In genomic region chr1:239708622-239709021, GRCh38 we compare ENCODE assay signal across 24 cellular contexts.
DNase-seq lines count a peak whose midpoint lies in the region; ATAC-seq lines count a peak whose summit lies in the region.
"Had no signal": no experiment of that assay in that cellular context is flagged by ENCODE, and none has a peak within 500 bp of the region (broad histone marks: within the 10 kb centered on the region; RNA-seq: fewer than 3 reads in every experiment).

No MANE protein-coding gene starts in this region.

- ATAC-seq in stimulated activated effector memory CD8-positive, alpha-beta T cell treated with anti-CD3 and anti-CD28 coated beads, Interleukin-12 subunit alpha, Interleukin-12 subunit beta, amount 100 ng/mL, for 72 hours, result peak; percentile 69

- DNase-seq in activated CD4-positive, alpha-beta T cell treated with anti-CD3 and anti-CD28 coated beads, Interleukin-2, amount 10 ng/mL, durations not matched to agents 24 days and 14 days, result no peak
- no peak for DNase-seq in activated CD4-positive, alpha-beta T cell treated with anti-CD3 and anti-CD28 coated beads, Interleukin-2, amount 50 U/mL, for 1 hour
- DNase-seq in activated naive CD8-positive, alpha-beta T cell treated with anti-CD3 and anti-CD28 coated beads for 36 hours, result no peak
- no peak for DNase-seq in activated CD4-positive, alpha-beta memory T cell treated with anti-CD3 and anti-CD28 coated beads for 36 hours
- no peak for DNase-seq in stimulated activated effector memory CD8-positive, alpha-beta T cell treated with anti-CD3 and anti-CD28 coated beads, Interleukin-12 subunit alpha, Interleukin-12 subunit beta, amount 100 ng/mL, for 72 hours (ENCODE audit: low spot score in 2 of 2)
- DNase-seq in islet precursor cell (no peak), NCI-H2227 treated with DMSO at 0.1 percent for 48 hours (lab: John Stamatoyannopoulos, UW) (no peak)
- DNase-seq: 8988T, ACHN, BE2C, COR-L47, GM23248, H7, Karpas-422, MV-4-11, NCI-H1105 treated with DMSO at 0.1 percent for 48 hours, NCI-H146, NCI-H1930, NCI-H2107, NCI-H446, NCI-H524 treated with DMSO at 0.1 percent for 48 hours, NCI-H774, SIG-M5 had no signal

- intact Hi-C loops in activated CD4-positive, alpha-beta T cell treated with anti-CD3 and anti-CD28 coated beads, Interleukin-2, amount 10 ng/mL, durations not matched to agents 24 days and 14 days (cut with micrococcal nuclease), result loop anchor here (1.0 to 2.0 kb wide), 2 partner anchors 9 to 14 kb away; no protein-coding TSS in a partner anchor
- intact Hi-C loops in activated CD4-positive, alpha-beta memory T cell treated with anti-CD3 and anti-CD28 coated beads for 36 hours (cut with micrococcal nuclease), result loop anchor here (1.0 kb wide), 1 partner anchor 10 kb away; no protein-coding TSS in a partner anchor

- H3K4me1 Mint-ChIP-seq in activated CD4-positive, alpha-beta T cell treated with anti-CD3 and anti-CD28 coated beads, Interleukin-2, amount 10 ng/mL, durations not matched to agents 24 days and 14 days, result peaks cover 19% of the 10 kb centered on the region
- H3K4me1 Mint-ChIP-seq in activated naive CD8-positive, alpha-beta T cell (ENCODE audit: low read depth), result peaks cover 43% of the 10 kb centered on the region
- peaks cover 19% of the 10 kb centered on the region for H3K4me1 Mint-ChIP-seq in activated naive CD8-positive, alpha-beta T cell treated with anti-CD3 and anti-CD28 coated beads for 36 hours
- peaks cover 25% of the 10 kb centered on the region for H3K4me1 Mint-ChIP-seq in activated CD4-positive, alpha-beta memory T cell treated with anti-CD3 and anti-CD28 coated beads for 36 hours (ENCODE audit: low read depth)
- H3K4me1 Mint-ChIP-seq in stimulated activated effector memory CD8-positive, alpha-beta T cell treated with anti-CD3 and anti-CD28 coated beads, Interleukin-12 subunit alpha, Interleukin-12 subunit beta, amount 100 ng/mL, for 72 hours, result peaks cover 25% of the 10 kb centered on the region

- peaks cover 55% of the 10 kb centered on the region for H3K36me3 Mint-ChIP-seq in activated CD4-positive, alpha-beta T cell treated with anti-CD3 and anti-CD28 coated beads, Interleukin-2, amount 10 ng/mL, durations not matched to agents 24 days and 14 days (ENCODE audit: low read depth)
- H3K36me3 Mint-ChIP-seq in activated naive CD8-positive, alpha-beta T cell, result peaks cover 46% of the 10 kb centered on the region
- peaks cover 60% of the 10 kb centered on the region for H3K36me3 Mint-ChIP-seq in activated naive CD8-positive, alpha-beta T cell treated with anti-CD3 and anti-CD28 coated beads for 36 hours
- peaks cover 34% of the 10 kb centered on the region for H3K36me3 Mint-ChIP-seq in activated CD4-positive, alpha-beta memory T cell treated with anti-CD3 and anti-CD28 coated beads for 36 hours
- peaks cover 56% of the 10 kb centered on the region for H3K36me3 Mint-ChIP-seq in stimulated activated effector memory CD8-positive, alpha-beta T cell treated with anti-CD3 and anti-CD28 coated beads, Interleukin-12 subunit alpha, Interleukin-12 subunit beta, amount 100 ng/mL, for 72 hours

- peak overlapping the region; percentile 14 for H3K4me3 Mint-ChIP-seq in activated CD4-positive, alpha-beta T cell treated with anti-CD3 and anti-CD28 coated beads, Interleukin-2, amount 10 ng/mL, durations not matched to agents 24 days and 14 days
- no peak overlapping the region for H3K4me3 Mint-ChIP-seq in activated naive CD8-positive, alpha-beta T cell
- H3K4me3 Mint-ChIP-seq in activated naive CD8-positive, alpha-beta T cell treated with anti-CD3 and anti-CD28 coated beads for 36 hours, result no peak overlapping the region
- no peak overlapping the region for H3K4me3 Mint-ChIP-seq in activated CD4-positive, alpha-beta memory T cell treated with anti-CD3 and anti-CD28 coated beads for 36 hours
- H3K4me3 Mint-ChIP-seq in stimulated activated effector memory CD8-positive, alpha-beta T cell treated with anti-CD3 and anti-CD28 coated beads, Interleukin-12 subunit alpha, Interleukin-12 subunit beta, amount 100 ng/mL, for 72 hours, result peak overlapping the region; percentile 10

- H3K27ac Mint-ChIP-seq in activated CD4-positive, alpha-beta T cell treated with anti-CD3 and anti-CD28 coated beads, Interleukin-2, amount 10 ng/mL, durations not matched to agents 24 days and 14 days, result peak overlapping the region; percentile 3
- H3K27ac Mint-ChIP-seq in activated naive CD8-positive, alpha-beta T cell, result peak overlapping the region; percentile 54
- no peak overlapping the region for H3K27ac Mint-ChIP-seq in activated naive CD8-positive, alpha-beta T cell treated with anti-CD3 and anti-CD28 coated beads for 36 hours
- peak overlapping the region; percentile 26 for H3K27ac Mint-ChIP-seq in activated CD4-positive, alpha-beta memory T cell treated with anti-CD3 and anti-CD28 coated beads for 36 hours
- no peak overlapping the region for H3K27ac Mint-ChIP-seq in stimulated activated effector memory CD8-positive, alpha-beta T cell treated with anti-CD3 and anti-CD28 coated beads, Interleukin-12 subunit alpha, Interleukin-12 subunit beta, amount 100 ng/mL, for 72 hours

- CTCF ChIA-PET in activated CD4-positive, alpha-beta memory T cell treated with anti-CD3 and anti-CD28 coated beads for 36 hours (lab: Charles Lee), result interaction anchor here (1.4 to 2.0 kb wide), 2 partner anchors 10 kb away, joined by 4 to 6 read pairs; no protein-coding TSS in a partner anchor

- POLR2A ChIA-PET in activated CD4-positive, alpha-beta memory T cell treated with anti-CD3 and anti-CD28 coated beads for 36 hours (lab: Charles Lee), result interaction anchor here (1.9 kb wide), 1 partner anchor 10 kb away, joined by 17 read pairs; no protein-coding TSS in a partner anchor

- H3K9me3 Mint-ChIP-seq in activated CD4-positive, alpha-beta T cell treated with anti-CD3 and anti-CD28 coated beads, Interleukin-2, amount 10 ng/mL, durations not matched to agents 24 days and 14 days, result peaks cover 8% of the 10 kb centered on the region
- H3K9me3 Mint-ChIP-seq in activated naive CD8-positive, alpha-beta T cell (ENCODE audit: low read depth), result no peaks in the 10 kb centered on the region
- peaks cover 7% of the 10 kb centered on the region for H3K9me3 Mint-ChIP-seq in activated naive CD8-positive, alpha-beta T cell treated with anti-CD3 and anti-CD28 coated beads for 36 hours
- no peaks in the 10 kb centered on the region for H3K9me3 Mint-ChIP-seq in activated CD4-positive, alpha-beta memory T cell treated with anti-CD3 and anti-CD28 coated beads for 36 hours
- H3K9me3 Mint-ChIP-seq in stimulated activated effector memory CD8-positive, alpha-beta T cell treated with anti-CD3 and anti-CD28 coated beads, Interleukin-12 subunit alpha, Interleukin-12 subunit beta, amount 100 ng/mL, for 72 hours, result no peaks in the 10 kb centered on the region

- H3K27me3 Mint-ChIP-seq in activated CD4-positive, alpha-beta T cell treated with anti-CD3 and anti-CD28 coated beads, Interleukin-2, amount 10 ng/mL, durations not matched to agents 24 days and 14 days, result no peaks in the 10 kb centered on the region
- no peaks in the 10 kb centered on the region for H3K27me3 Mint-ChIP-seq in activated naive CD8-positive, alpha-beta T cell
- H3K27me3 Mint-ChIP-seq in activated naive CD8-positive, alpha-beta T cell treated with anti-CD3 and anti-CD28 coated beads for 36 hours, result no peaks in the 10 kb centered on the region
- no peaks in the 10 kb centered on the region for H3K27me3 Mint-ChIP-seq in activated CD4-positive, alpha-beta memory T cell treated with anti-CD3 and anti-CD28 coated beads for 36 hours

Comparison
In these comparisons a context has a peak if more than half of its experiments do, and no peak if none do; other contexts are left out.
1. H3K27ac Mint-ChIP-seq: peak in activated CD4-positive, alpha-beta T cell treated with anti-CD3 and anti-CD28 coated beads, Interleukin-2, amount 10 ng/mL, durations not matched to agents 24 days and 14 days (single experiment), activated naive CD8-positive, alpha-beta T cell (single experiment) and activated CD4-positive, alpha-beta memory T cell treated with anti-CD3 and anti-CD28 coated beads for 36 hours (single experiment); none in activated naive CD8-positive, alpha-beta T cell treated with anti-CD3 and anti-CD28 coated beads for 36 hours (single experiment) and stimulated activated effector memory CD8-positive, alpha-beta T cell treated with anti-CD3 and anti-CD28 coated beads, Interleukin-12 subunit alpha, Interleukin-12 subunit beta, amount 100 ng/mL, for 72 hours (single experiment).
2. H3K4me3 Mint-ChIP-seq: peak in activated CD4-positive, alpha-beta T cell treated with anti-CD3 and anti-CD28 coated beads, Interleukin-2, amount 10 ng/mL, durations not matched to agents 24 days and 14 days (single experiment) and stimulated activated effector memory CD8-positive, alpha-beta T cell treated with anti-CD3 and anti-CD28 coated beads, Interleukin-12 subunit alpha, Interleukin-12 subunit beta, amount 100 ng/mL, for 72 hours (single experiment); none in activated naive CD8-positive, alpha-beta T cell (single experiment), activated naive CD8-positive, alpha-beta T cell treated with anti-CD3 and anti-CD28 coated beads for 36 hours (single experiment) and activated CD4-positive, alpha-beta memory T cell treated with anti-CD3 and anti-CD28 coated beads for 36 hours (single experiment).